ENCODE assay signal across 34 cellular contexts in the genomic region with DNA sequence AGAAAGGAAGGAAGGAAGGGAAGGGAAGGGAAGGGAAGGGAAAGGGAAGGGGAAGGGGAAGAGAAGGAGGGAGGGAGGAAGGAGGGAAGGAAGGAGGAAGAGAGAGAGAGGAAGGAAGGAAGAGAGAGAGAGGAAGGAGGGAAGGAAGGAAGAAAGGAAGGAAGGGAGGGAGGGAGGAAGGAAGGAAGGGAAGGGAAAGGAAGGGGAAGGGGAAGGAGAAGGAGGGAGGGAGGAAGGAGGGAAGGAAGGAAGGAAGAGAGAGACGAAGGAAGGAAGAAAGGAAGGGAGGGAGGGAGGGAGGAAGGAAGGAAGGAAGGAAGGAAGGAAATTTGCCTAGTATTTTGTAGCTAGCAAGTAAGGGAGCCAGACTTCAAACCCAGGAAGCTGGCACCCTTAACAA.
"Had no signal": no experiment of that assay in that cellular context is flagged by ENCODE, and none has a peak within 500 bp of the region (broad histone marks: within the 10 kb centered on the region; RNA-seq: fewer than 3 reads in every experiment).

No MANE protein-coding gene starts in this region.

- H3K36me3 ChIP-seq: MG63 had no signal

- H3K9me3 ChIP-seq: MG63 had no signal

- DNase-seq: Karpas-422, Kasumi-1, MG63, MM.1S, MV-4-11, NCI-H1048, NCI-H1092, NCI-H1092 treated with DMSO at 0.1 percent for 48 hours, NCI-H1105, NCI-H1105 treated with DMSO at 0.1 percent for 48 hours, NCI-H1417, NCI-H1417 treated with DMSO at 0.1 percent for 48 hours, NCI-H1436, NCI-H1436 treated with DMSO at 0.1 percent for 48 hours, NCI-H146, NCI-H1694, NCI-H1694 treated with DMSO at 0.1 percent for 48 hours, NCI-H187, NCI-H187 treated with DMSO at 0.1 percent for 48 hours, NCI-H1930, NCI-H2029, NCI-H2029 treated with DMSO at 0.1 percent for 48 hours, NCI-H2081, NCI-H2081 treated with DMSO at 0.1 percent for 48 hours, NCI-H2107, NCI-H2171, NCI-H2171 treated with DMSO at 0.1 percent for 48 hours, NCI-H2227 treated with DMSO at 0.1 percent for 48 hours, NCI-H226, NCI-H345, NCI-H446, NCI-H446 treated with DMSO at 0.1 percent for 48 hours, NCI-H510A, NCI-H510A treated with DMSO at 0.1 percent for 48 hours had no signal

- H3K4me3 ChIP-seq: MG63 had no signal

- H3K27me3 ChIP-seq: MG63 had no signal
